In genomic region chr10:133378251-133379096, GRCh38 we compare ENCODE assay signal across 8 cellular contexts. TPM values are rescaled to one million over a fixed set of nuclear protein-coding genes. Genes with fewer than 3 reads are reported as not detected.
DNase-seq lines count a peak whose midpoint lies in the region; ATAC-seq and TF ChIP-seq lines count a peak whose summit lies in the region.

No MANE protein-coding gene starts in this region.

- no TSS peak for BruUV-seq in PC-3 (replicated peaks; lab: Mats Ljungman, UMichigan)

- peak in 1 of 4 donors; percentile 62 for TF ChIP-seq POLR2A in upper lobe of left lung (IDR thresholded peaks at IDR 0.05)

- H3K9me3 ChIP-seq in PC-3 (ENCODE audit: low read length) (no peaks in the 10 kb centered on the region), upper lobe of left lung (no peaks in the 10 kb centered on the region)

- H3K27me3 ChIP-seq in PC-3 (ENCODE audit: low read length) (no peaks in the 10 kb centered on the region), upper lobe of left lung (no peaks in the 10 kb centered on the region)

- peak overlapping the region; percentile 88 for H2AFZ ChIP-seq in PC-3 (ENCODE audit: low read length)

- POLR2A ChIA-PET in PC-3 (lab: Charles Lee; ENCODE audit: unreplicated experiment) = interaction anchor here (0.5 to 1.0 kb wide), 2 partner anchors 11 to 30 kb away, joined by 3 to 4 read pairs; no protein-coding TSS in a partner anchor

- DNase-seq in ACHN = peak; percentile 54
- DNase-seq in PC-3 = peak; percentile 27
- DNase-seq in activated naive CD4-positive, alpha-beta T cell treated with Interleukin-2 at 50 U/mL for 16 hours = peak; percentile 64
- DNase-seq in foreskin melanocyte = peak; percentile 45
- DNase-seq in upper lobe of left lung = peak; percentile 72 to 95

- peak overlapping the region; percentile 97 for H3K4me2 ChIP-seq in PC-3 (ENCODE audit: low read length)

- H3K9me2 ChIP-seq in PC-3 (replicated peaks; ENCODE audit: low read length) = no peaks in the 10 kb centered on the region

- peak; percentile 49 for ATAC-seq in GM18511 (IDR thresholded peaks at IDR 0.05; ENCODE audit: unreplicated experiment)
- ATAC-seq in HG03066 (IDR thresholded peaks at IDR 0.05; ENCODE audit: low read depth, unreplicated experiment) = peak; percentile 36
- peak; percentile 61 for ATAC-seq in PC-3
- peak; percentile 62 to 91 for ATAC-seq in upper lobe of left lung (ENCODE audit: low FRiP score in 2 of 2)

- H3K9ac ChIP-seq in PC-3 (ENCODE audit: low read length) = peak overlapping the region; percentile 36

- CTCF ChIA-PET in PC-3 (lab: Charles Lee) = no interaction called here

- peaks cover 5% of the 10 kb centered on the region for H3K27me3 Mint-ChIP-seq in nephron (ENCODE audit: low read depth)

- H3K4me1 ChIP-seq in PC-3 (ENCODE audit: insufficient read depth, low read length) (peaks cover 3% of the 10 kb centered on the region; the same call in 1 of the 2 replicates), upper lobe of left lung (peaks cover 18 to 33% (median 22%) of the 10 kb centered on the region in 4 donors)

- no peaks in the 10 kb centered on the region for H4K20me1 ChIP-seq in PC-3 (ENCODE audit: low read length)

- no peaks in the 10 kb centered on the region for H3K36me3 ChIP-seq in PC-3 (ENCODE audit: low read depth, low read length)
- H3K36me3 ChIP-seq in upper lobe of left lung = no peaks in the 10 kb centered on the region

- intact Hi-C loops in PC-3 (cut with micrococcal nuclease) = no loop called here

- in situ Hi-C loops in ACHN (cut with HindIII; ENCODE audit: low pct_ligation_motif_present, low pct_unique_long_range_greater_than_20kb, low sequenced_read_pairs) = no loop called here

- H3K27ac ChIP-seq in PC-3 (ENCODE audit: low read length) = no peak overlapping the region
- peak overlapping the region; percentile 68 to 87 (median 80) for H3K27ac ChIP-seq in upper lobe of left lung

- TF ChIP-seq CTCF in PC-3 (conservative IDR thresholded peaks at IDR 0.05; ENCODE audit: low read depth, low read length) = no peak
- TF ChIP-seq CTCF in nephron (IDR thresholded peaks at IDR 0.05; ENCODE audit: unreplicated experiment in 3 of 3) = no peak
- TF ChIP-seq CTCF in upper lobe of left lung (IDR thresholded peaks at IDR 0.05) = peak in 1 of 6 experiments; percentile 6

- no peaks in the 10 kb centered on the region for H3K79me2 ChIP-seq in PC-3 (ENCODE audit: low read length)

- no peak for TF ChIP-seq EP300 in upper lobe of left lung (IDR thresholded peaks at IDR 0.05)

- no peaks in the 10 kb centered on the region for H3F3A ChIP-seq in PC-3 (ENCODE audit: low read length, unreplicated experiment)

- H3K4me3 Mint-ChIP-seq in nephron = peak overlapping the region; percentile 84 to 88 (median 86)

- peak overlapping the region; percentile 75 for H3K4me3 ChIP-seq in PC-3 (ENCODE audit: low read length)
- peak overlapping the region; percentile 94 to 99 (median 97) for H3K4me3 ChIP-seq in upper lobe of left lung

- H3K36me3 Mint-ChIP-seq in nephron (ENCODE audit: low read depth) = peaks cover 3% of the 10 kb centered on the region

- peaks cover 20% of the 10 kb centered on the region for H3K4me1 Mint-ChIP-seq in nephron

- H3K27ac Mint-ChIP-seq in nephron = peak overlapping the region; percentile 23 to 61 (median 60)

- 1% methylated on average over 31 to 54 of the region's 90 CpGs for WGBS in upper lobe of left lung, 2 donors

- no peaks in the 10 kb centered on the region for H3K9me3 Mint-ChIP-seq in nephron

RNA-seq across cellular contexts. Expression of gene PAOX, which starts 0.6 kb away (rescaled TPM):
- 3.7 and 4.1 TPM in 2 replicates for total RNA-seq in PC-3 (2014; rRNA removed)
- 10 to 100 TPM in 3 of 6 donors, 1 to 10 TPM in 3; 4.7 to 24.1 (median 10.3) TPM for total RNA-seq in upper lobe of left lung

RNA-seq across cellular contexts. Expression of gene ECHS1, which starts 5.3 kb away (rescaled TPM):
- total RNA-seq in PC-3 (2014; rRNA removed) (114 and 120 TPM in 2 replicates), upper lobe of left lung (10 to 100 TPM; 32.5 to 69.6 (median 53.2) TPM)

RNA-seq across cellular contexts. Expression of gene MTG1, which starts 15.5 kb away (rescaled TPM):
- 38.8 and 39.4 TPM in 2 replicates for total RNA-seq in PC-3 (2014; rRNA removed)
- 100 to 1,000 TPM in 1 of 6 donors, 10 to 100 TPM in 5; 21.0 to 155 (median 40.8) TPM for total RNA-seq in upper lobe of left lung

RNA-seq across cellular contexts. Expression of gene FUOM, which starts 20.7 kb away (rescaled TPM):
- total RNA-seq in PC-3 (2014; rRNA removed) = 33.3 and 40.0 TPM in 2 replicates
- total RNA-seq in upper lobe of left lung = 10 to 100 TPM; 15.4 to 37.5 (median 26.0) TPM

RNA-seq across cellular contexts. Expression of gene PRAP1, which starts 31.3 kb away (rescaled TPM):
- total RNA-seq in PC-3 (2014; rRNA removed) (not detected in 2 replicates), upper lobe of left lung (not detected)

Comparison
In these comparisons a context has a peak if more than half of its experiments do, and no peak if none do; other contexts are left out.
1. DNase-seq: peak in every context shown above with its lines; median percentile 84 in upper lobe of left lung; 64 in activated naive CD4-positive, alpha-beta T cell treated with Interleukin-2 at 50 U/mL for 16 hours; 54 in ACHN; 45 in foreskin melanocyte; 27 in PC-3.